ENCODE assay signal across 13 cellular contexts in genomic region chr14:59208224-59208814, GRCh38. TPM values are rescaled to one million over a fixed set of nuclear protein-coding genes. Genes with fewer than 3 reads are reported as not detected.
DNase-seq lines count a peak whose midpoint lies in the region; ATAC-seq and TF ChIP-seq lines count a peak whose summit lies in the region.
"Had no signal": no experiment of that assay in that cellular context is flagged by ENCODE, and none has a peak within 500 bp of the region (broad histone marks: within the 10 kb centered on the region; RNA-seq: fewer than 3 reads in every experiment).

No MANE protein-coding gene starts in this region.

- DNase-seq in activated T-cell treated with anti-CD3 and anti-CD28 coated beads, Interleukin-2, amount 50 U/mL, for 72 hours: no peak
- DNase-seq in activated T-cell treated with anti-CD3 and anti-CD28 coated beads, Interleukin-2, amount 50 U/mL, for 4 hours: no peak
- DNase-seq in MV-4-11 (lab: John Stamatoyannopoulos, UW) (peak; percentile 4), esophagus muscularis mucosa (ENCODE audit: extremely low spot score) (no peak), thoracic aorta (ENCODE audit: low spot score) (no peak)
- no peak for DNase-seq in effector CD4-positive, alpha-beta T cell
- DNase-seq: NCI-H446 treated with DMSO at 0.1 percent for 48 hours had no signal

- H3K27ac ChIP-seq in esophagus muscularis mucosa (replicated peaks in 1 of 4) (peak overlapping the region in 3 of 4 donors; percentile 64 to 74 (median 71)), thoracic aorta (peak overlapping the region; percentile 29 to 39)
- H3K27ac ChIP-seq: 22Rv1, neutrophil had no signal

- no peak for TF ChIP-seq CTCF in esophagus muscularis mucosa (IDR thresholded peaks at IDR 0.05)
- no peak for TF ChIP-seq CTCF in thoracic aorta (IDR thresholded peaks at IDR 0.05)

- no peaks in the 10 kb centered on the region for H3K9me3 Mint-ChIP-seq in activated T-cell treated with anti-CD3 and anti-CD28 coated beads, Interleukin-2, amount 50 U/mL, for 72 hours
- H3K9me3 Mint-ChIP-seq in activated T-cell treated with anti-CD3 and anti-CD28 coated beads, Interleukin-2, amount 50 U/mL, for 4 hours: no peaks in the 10 kb centered on the region
- H3K9me3 Mint-ChIP-seq: activated T-helper 2 cell treated with anti-CD3 and anti-CD28 coated beads, Interferon-gamma antibody, Interleukin-2, Interleukin-4, amounts not matched to agents 10 μg/mL and 5 μg/mL and 100 μg/mL, durations not matched to agents 14 hours and 24 hours and 36 hours; stimulated activated naive CD8-positive, alpha-beta T cell treated with anti-CD3 and anti-CD28 coated beads, Interleukin-15, Interleukin-2, amounts not matched to agents 100 ng/mL and 50 ng/mL, for 24 hours had no signal

- peak overlapping the region; percentile 10 for H3K27ac Mint-ChIP-seq in activated T-cell treated with anti-CD3 and anti-CD28 coated beads, Interleukin-2, amount 50 U/mL, for 72 hours
- H3K27ac Mint-ChIP-seq: activated T-helper 2 cell treated with anti-CD3 and anti-CD28 coated beads, Interferon-gamma antibody, Interleukin-2, Interleukin-4, amounts not matched to agents 10 μg/mL and 5 μg/mL and 100 μg/mL, durations not matched to agents 14 hours and 24 hours and 36 hours had no signal

- H3K27me3 ChIP-seq in esophagus muscularis mucosa (no peaks in the 10 kb centered on the region), thoracic aorta (replicated peaks; ENCODE audit: insufficient read depth) (no peaks in the 10 kb centered on the region)
- H3K27me3 ChIP-seq: neutrophil had no signal

- no peaks in the 10 kb centered on the region for H3K9me3 ChIP-seq in esophagus muscularis mucosa
- no peaks in the 10 kb centered on the region for H3K9me3 ChIP-seq in thoracic aorta
- H3K9me3 ChIP-seq: neutrophil had no signal

- peaks cover 0 to 1% of the 10 kb centered on the region in 2 donors for H3K36me3 Mint-ChIP-seq in activated T-cell treated with anti-CD3 and anti-CD28 coated beads, Interleukin-2, amount 50 U/mL, for 72 hours (ENCODE audit: insufficient read depth in 2 of 2)
- H3K36me3 Mint-ChIP-seq in activated T-cell treated with anti-CD3 and anti-CD28 coated beads, Interleukin-2, amount 50 U/mL, for 4 hours (ENCODE audit: insufficient read depth): no peaks in the 10 kb centered on the region

- ATAC-seq in activated T-cell treated with anti-CD3 and anti-CD28 coated beads, Interleukin-2, amount 50 U/mL, for 72 hours (replicated peaks in 1 of 2): no peak
- no peak for ATAC-seq in activated T-cell treated with anti-CD3 and anti-CD28 coated beads, Interleukin-2, amount 50 U/mL, for 4 hours
- ATAC-seq in thoracic aorta (ENCODE audit: insufficient number of reproducible peaks, low FRiP score, low read depth) (peak; percentile 86), HG03469 (IDR thresholded peaks at IDR 0.05; ENCODE audit: unreplicated experiment) (no peak), GM21526 (IDR thresholded peaks at IDR 0.05; ENCODE audit: low FRiP score, unreplicated experiment) (no peak)

- TF ChIP-seq POLR2A in esophagus muscularis mucosa (IDR thresholded peaks at IDR 0.05; ENCODE audit: low read depth): no peak

- no peak for TF ChIP-seq EP300 in esophagus muscularis mucosa (IDR thresholded peaks at IDR 0.05)

- H3K4me1 ChIP-seq in esophagus muscularis mucosa (peaks cover 29 to 97% (median 93%) of the 10 kb centered on the region in 4 donors), thoracic aorta (ENCODE audit: control insufficient read depth in 1 of 2, low read depth in 2 of 2) (peaks cover 29 to 78% of the 10 kb centered on the region in 2 donors)

- H3K27me3 Mint-ChIP-seq in activated T-cell treated with anti-CD3 and anti-CD28 coated beads, Interleukin-2, amount 50 U/mL, for 72 hours (ENCODE audit: low read depth): no peaks in the 10 kb centered on the region
- no peaks in the 10 kb centered on the region for H3K27me3 Mint-ChIP-seq in activated T-cell treated with anti-CD3 and anti-CD28 coated beads, Interleukin-2, amount 50 U/mL, for 4 hours (ENCODE audit: low read depth)
- H3K27me3 Mint-ChIP-seq: stimulated activated naive CD8-positive, alpha-beta T cell treated with anti-CD3 and anti-CD28 coated beads, Interleukin-15, Interleukin-2, amounts not matched to agents 100 ng/mL and 50 ng/mL, for 24 hours had no signal

- intact Hi-C loops in esophagus muscularis mucosa (cut with DNase I): no loop called here

- peaks cover 7% of the 10 kb centered on the region for H3K4me1 Mint-ChIP-seq in activated T-cell treated with anti-CD3 and anti-CD28 coated beads, Interleukin-2, amount 50 U/mL, for 72 hours (ENCODE audit: low read depth)
- peaks cover 6% of the 10 kb centered on the region for H3K4me1 Mint-ChIP-seq in activated T-cell treated with anti-CD3 and anti-CD28 coated beads, Interleukin-2, amount 50 U/mL, for 4 hours (ENCODE audit: low read depth)

- 90% methylated on average over 6 of the region's 6 CpGs for WGBS in esophagus muscularis mucosa

- H3K4me3 ChIP-seq in esophagus muscularis mucosa: no peak overlapping the region
- peak overlapping the region; percentile 36 for H3K4me3 ChIP-seq in thoracic aorta

- no peak overlapping the region for H3K4me3 Mint-ChIP-seq in activated T-cell treated with anti-CD3 and anti-CD28 coated beads, Interleukin-2, amount 50 U/mL, for 72 hours
- no peak overlapping the region for H3K4me3 Mint-ChIP-seq in activated T-cell treated with anti-CD3 and anti-CD28 coated beads, Interleukin-2, amount 50 U/mL, for 4 hours
- H3K4me3 Mint-ChIP-seq: stimulated activated naive CD8-positive, alpha-beta T cell treated with anti-CD3 and anti-CD28 coated beads, Interleukin-15, Interleukin-2, amounts not matched to agents 100 ng/mL and 50 ng/mL, for 24 hours had no signal

- H3K36me3 ChIP-seq in esophagus muscularis mucosa (no peaks in the 10 kb centered on the region), thoracic aorta (no peaks in the 10 kb centered on the region)
- H3K36me3 ChIP-seq: neutrophil had no signal

RNA-seq across cellular contexts. Expression of gene DAAM1, which starts 19.9 kb away (rescaled TPM):
- 10 to 100 TPM in 1 of 2 donors, 1 to 10 TPM in 1; 7.8 to 14.1 TPM for total RNA-seq in activated T-cell treated with anti-CD3 and anti-CD28 coated beads, Interleukin-2, amount 50 U/mL, for 72 hours
- 1 to 10 TPM; 4.5 to 6.0 (median 5.2) TPM for total RNA-seq in activated T-cell treated with anti-CD3 and anti-CD28 coated beads, Interleukin-2, amount 50 U/mL, for 4 hours
- 100 to 1,000 TPM in 1 of 4 donors, 10 to 100 TPM in 3; 64.3 to 110 (median 72.5) TPM for total RNA-seq in esophagus muscularis mucosa
- total RNA-seq in thoracic aorta: 10 to 100 TPM; 35.9 to 56.6 TPM
